ENCODE assay signal across 24 cellular contexts in the genomic region with DNA sequence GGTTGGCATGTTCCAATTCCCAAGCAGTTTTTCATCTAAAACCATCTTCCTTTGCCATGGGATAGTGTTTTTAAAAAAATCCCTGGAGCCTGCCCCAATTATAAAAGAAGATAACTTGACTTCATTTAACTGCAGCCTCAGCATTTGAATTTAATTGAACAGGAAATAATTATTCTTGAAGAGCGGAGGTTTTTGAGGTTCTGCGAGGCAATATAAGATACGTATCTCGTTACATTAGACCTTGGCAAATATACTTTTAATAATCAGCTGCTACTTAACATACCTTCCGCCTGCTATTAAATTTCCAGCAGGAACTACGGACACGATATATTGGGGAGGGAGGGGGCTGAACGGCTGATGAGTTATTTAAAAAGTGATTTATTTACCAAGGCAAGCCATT.
"Had no signal": no experiment of that assay in that cellular context is flagged by ENCODE, and none has a peak within 500 bp of the region (broad histone marks: within the 10 kb centered on the region; RNA-seq: fewer than 3 reads in every experiment).

No MANE protein-coding gene starts in this region.

- ATAC-seq: gastroesophageal sphincter; left colon; left ventricle myocardium superior; psoas muscle; right lobe of liver; stimulated activated effector memory CD8-positive, alpha-beta T cell treated with anti-CD3 and anti-CD28 coated beads, Interleukin-12 subunit alpha, Interleukin-12 subunit beta, amount 100 ng/mL, for 72 hours; stimulated activated naive CD8-positive, alpha-beta T cell treated with anti-CD3 and anti-CD28 coated beads, Interleukin-15, Interleukin-2, amounts not matched to agents 100 U/mL and 50 U/mL, for 24 hours had no signal

- H3K36me3 ChIP-seq: esophagus squamous epithelium, gastroesophageal sphincter, neutrophil, right lobe of liver, suprapubic skin, thyroid gland, upper lobe of left lung, uterus had no signal

- H3K4me1 Mint-ChIP-seq: immature natural killer cell; naive B cell; nephron; stimulated activated effector memory CD8-positive, alpha-beta T cell treated with anti-CD3 and anti-CD28 coated beads, Interleukin-12 subunit alpha, Interleukin-12 subunit beta, amount 100 ng/mL, for 72 hours had no signal

- H3K4me3 ChIP-seq: esophagus squamous epithelium, gastroesophageal sphincter, lung, psoas muscle, right lobe of liver, suprapubic skin, thyroid gland, upper lobe of left lung, uterus had no signal

- H3K27ac ChIP-seq: esophagus squamous epithelium, gastroesophageal sphincter, neutrophil, psoas muscle, right lobe of liver, suprapubic skin, thyroid gland, upper lobe of left lung, uterus had no signal

- H3K9me3 ChIP-seq: esophagus squamous epithelium, gastroesophageal sphincter, neutrophil, psoas muscle, right lobe of liver, suprapubic skin, thyroid gland, upper lobe of left lung, uterus had no signal

- H3K9me3 Mint-ChIP-seq: stimulated activated effector memory CD8-positive, alpha-beta T cell treated with anti-CD3 and anti-CD28 coated beads, Interleukin-12 subunit alpha, Interleukin-12 subunit beta, amount 100 ng/mL, for 72 hours had no signal

- H3K27ac Mint-ChIP-seq: immature natural killer cell; naive B cell; nephron; stimulated activated effector memory CD8-positive, alpha-beta T cell treated with anti-CD3 and anti-CD28 coated beads, Interleukin-12 subunit alpha, Interleukin-12 subunit beta, amount 100 ng/mL, for 72 hours had no signal

- H3K27me3 ChIP-seq: neutrophil, right lobe of liver, thyroid gland, upper lobe of left lung, uterus had no signal

- DNase-seq: dermis blood vessel endothelial cell; esophagus squamous epithelium; foreskin fibroblast; immature natural killer cell; left colon; left ventricle myocardium superior; mesenchymal stem cell; midbrain; naive B cell; psoas muscle; retina; right lobe of liver; stimulated activated CD4-positive, alpha-beta T cell treated with anti-CD3 and anti-CD28 coated beads, Interleukin-4, amount 100 ng/mL, for 1 hour; stimulated activated CD8-positive, alpha-beta memory T cell treated with anti-CD3 and anti-CD28 coated beads, Interleukin-4, amount 100 ng/mL, for 48 hours; stimulated activated naive CD8-positive, alpha-beta T cell treated with anti-CD3 and anti-CD28 coated beads, Interleukin-15, Interleukin-2, amounts not matched to agents 100 U/mL and 50 U/mL, for 24 hours; thyroid gland; upper lobe of left lung; uterus had no signal

- H3K4me3 Mint-ChIP-seq: immature natural killer cell; naive B cell; nephron; stimulated activated effector memory CD8-positive, alpha-beta T cell treated with anti-CD3 and anti-CD28 coated beads, Interleukin-12 subunit alpha, Interleukin-12 subunit beta, amount 100 ng/mL, for 72 hours had no signal

- H3K36me3 Mint-ChIP-seq: immature natural killer cell; stimulated activated effector memory CD8-positive, alpha-beta T cell treated with anti-CD3 and anti-CD28 coated beads, Interleukin-12 subunit alpha, Interleukin-12 subunit beta, amount 100 ng/mL, for 72 hours had no signal

- H3K4me1 ChIP-seq: gastroesophageal sphincter, right lobe of liver, suprapubic skin, thyroid gland, uterus had no signal
